In genomic region chr7:135714534-135715009, GRCh38 we compare ENCODE assay signal across 12 cellular contexts. TPM values are rescaled to one million over a fixed set of nuclear protein-coding genes. Genes with fewer than 3 reads are reported as not detected.
A peak's percentile ranks its signal among the peaks of the same experiment; 100 is the strongest.
DNase-seq lines count a peak whose midpoint lies in the region; ATAC-seq, FAIRE-seq and TF ChIP-seq lines count a peak whose summit lies in the region.
"Had no signal": no experiment of that assay in that cellular context is flagged by ENCODE, and none has a peak within 500 bp of the region (broad histone marks: within the 10 kb centered on the region; RNA-seq: fewer than 3 reads in every experiment).

No MANE protein-coding gene starts in this region.

- no peak overlapping the region for H3K4me3 ChIP-seq in A549
- no peak overlapping the region for H3K4me3 ChIP-seq in HEK293 (ENCODE audit: low read depth, low read length)

- no peak for TF ChIP-seq RAD21 in A549 (conservative IDR thresholded peaks at IDR 0.05 in 1 of 2, IDR thresholded peaks at IDR 0.05 in 1 of 2)

- H3K4me2 ChIP-seq in A549: peak overlapping the region; percentile 70

- no peak overlapping the region for H3K27ac Mint-ChIP-seq in T-helper 2 cell treated with Interferon-gamma antibody and Interleukin-4, amounts not matched to agents 5 μg/mL and 100 μg/mL, for 36 hours
- H3K27ac Mint-ChIP-seq: activated CD8-positive, alpha-beta T cell treated with anti-CD3 and anti-CD28 coated beads for 36 hours had no signal

- H3K27ac ChIP-seq in A549 (peak overlapping the region in 1 of 2 experiments; percentile 66; a peak in 3 of 6 replicates), HEK293 (ENCODE audit: extremely low read depth, low read depth, low read length) (no peak overlapping the region; the same call in 1 of the 2 replicates)

- TF ChIP-seq CTCF in A549 (IDR thresholded peaks at IDR 0.05) (no peak), HEK293 (tag by site-specific recombination; IDR thresholded peaks at IDR 0.05) (no peak)

- no peak for TF ChIP-seq POLR2A in A549 (IDR thresholded peaks at IDR 0.05; ENCODE audit: low read length)

- no peaks in the 10 kb centered on the region for H3K9me3 Mint-ChIP-seq in T-helper 2 cell treated with Interferon-gamma antibody and Interleukin-4, amounts not matched to agents 5 μg/mL and 100 μg/mL, for 36 hours
- H3K9me3 Mint-ChIP-seq: activated CD8-positive, alpha-beta T cell treated with anti-CD3 and anti-CD28 coated beads for 36 hours had no signal

- no peaks in the 10 kb centered on the region for H3K36me3 Mint-ChIP-seq in T-helper 2 cell treated with Interferon-gamma antibody and Interleukin-4, amounts not matched to agents 5 μg/mL and 100 μg/mL, for 36 hours (ENCODE audit: low read depth)

- no peak overlapping the region for H3K4me3 Mint-ChIP-seq in T-helper 2 cell treated with Interferon-gamma antibody and Interleukin-4, amounts not matched to agents 5 μg/mL and 100 μg/mL, for 36 hours
- H3K4me3 Mint-ChIP-seq: activated CD8-positive, alpha-beta T cell treated with anti-CD3 and anti-CD28 coated beads for 36 hours had no signal

- H3K4me1 Mint-ChIP-seq in T-helper 2 cell treated with Interferon-gamma antibody and Interleukin-4, amounts not matched to agents 5 μg/mL and 100 μg/mL, for 36 hours (ENCODE audit: low read depth): no peaks in the 10 kb centered on the region

- no peak for FAIRE-seq in A549 (lab: Jason Lieb, UNC)

- 20% methylated on average over 19 of the region's 20 CpGs for WGBS in A549 (ENCODE audit: missing lambda C conversion rate)

- POLR2A ChIA-PET in A549 (lab: Yijun Ruan, JAX) (interaction anchor here (0.7 kb wide), 1 partner anchor 52 kb away, joined by 5 read pairs; the partner anchor contains the start of gene STMP1), HEK293 (lab: Yijun Ruan, JAX) (no interaction called here)

- peaks cover 27% of the 10 kb centered on the region for H3K4me1 ChIP-seq in A549
- H3K4me1 ChIP-seq in HEK293 (ENCODE audit: control insufficient read depth, insufficient read depth, low read length): peaks cover 10% of the 10 kb centered on the region

- TF ChIP-seq EP300 in A549 (IDR thresholded peaks at IDR 0.05): no peak

- peaks cover 0 to 22% of the 10 kb centered on the region in 2 experiments; a peak in 1 of 3 replicates for H3K36me3 ChIP-seq in HEK293 (ENCODE audit: control insufficient read depth in 2 of 2, insufficient read depth in 1 of 2, low read length in 2 of 2)

- H3K27me3 Mint-ChIP-seq in T-helper 2 cell treated with Interferon-gamma antibody and Interleukin-4, amounts not matched to agents 5 μg/mL and 100 μg/mL, for 36 hours (ENCODE audit: low read depth): peaks cover 2% of the 10 kb centered on the region

- DNase-seq in A549 (ENCODE audit: low read depth in 1 of 2, low spot score in 1 of 2): peak; percentile 33 to 63
- DNase-seq in amniotic stem cell (lab: John Stamatoyannopoulos, UW): peak; percentile 65
- peak; percentile 63 for DNase-seq in hepatic stellate cell (ENCODE audit: low spot score)
- DNase-seq in NCI-H1930 (lab: John Stamatoyannopoulos, UW): no peak
- DNase-seq in midbrain (lab: John Stamatoyannopoulos, UW): no peak
- no peak for DNase-seq in T-helper 2 cell treated with Interferon-gamma antibody and Interleukin-4, amounts not matched to agents 5 μg/mL and 100 μg/mL, for 36 hours (ENCODE audit: low spot score)
- DNase-seq: activated CD8-positive, alpha-beta T cell treated with anti-CD3 and anti-CD28 coated beads for 36 hours; cortex of kidney; left colon; stimulated activated naive CD4-positive, alpha-beta T cell had no signal

- CTCF ChIA-PET in A549 (lab: Yijun Ruan, JAX) (interaction anchor here (0.8 to 1.7 kb wide), 3 partner anchors 17 to 53 kb away, joined by 3 to 4 read pairs (median 3); no protein-coding TSS in a partner anchor), HEK293 (lab: Yijun Ruan, JAX) (interaction anchor here (0.5 to 5.0 kb wide), 3 partner anchors 10 to 385 kb away, joined by 4 to 58 read pairs (median 9); no protein-coding TSS in a partner anchor)

- ATAC-seq in A549 (peak; percentile 84 to 87), HG03469 (IDR thresholded peaks at IDR 0.05; ENCODE audit: unreplicated experiment) (no peak)
- ATAC-seq: activated CD8-positive, alpha-beta T cell treated with anti-CD3 and anti-CD28 coated beads for 36 hours; left colon had no signal

- H3K9me3 ChIP-seq in A549 (no peaks in the 10 kb centered on the region), HEK293 (ENCODE audit: control insufficient read depth, insufficient read depth, low read depth, low read length) (no peaks in the 10 kb centered on the region)

TF ChIP-seq in A549, 52 proteins besides CTCF, POLR2A, EP300 and RAD21 (continues in another document):
- TF ChIP-seq FOXS1 (CRISPR knock-in tag; IDR thresholded peaks at IDR 0.05) (no peak), NR3C1 (IDR thresholded peaks at IDR 0.05) (no peak), NFE2L2 (conservative IDR thresholded peaks at IDR 0.05; ENCODE audit: low read length) (no peak), EHF (CRISPR knock-in tag; IDR thresholded peaks at IDR 0.05) (no peak), JUN (IDR thresholded peaks at IDR 0.05) (no peak), PHF8 (IDR thresholded peaks at IDR 0.05; ENCODE audit: borderline replicate concordance, low read depth) (no peak), HMGXB4 (CRISPR knock-in tag; IDR thresholded peaks at IDR 0.05; ENCODE audit: borderline replicate concordance) (no peak)
- TF ChIP-seq, protein P1, sequence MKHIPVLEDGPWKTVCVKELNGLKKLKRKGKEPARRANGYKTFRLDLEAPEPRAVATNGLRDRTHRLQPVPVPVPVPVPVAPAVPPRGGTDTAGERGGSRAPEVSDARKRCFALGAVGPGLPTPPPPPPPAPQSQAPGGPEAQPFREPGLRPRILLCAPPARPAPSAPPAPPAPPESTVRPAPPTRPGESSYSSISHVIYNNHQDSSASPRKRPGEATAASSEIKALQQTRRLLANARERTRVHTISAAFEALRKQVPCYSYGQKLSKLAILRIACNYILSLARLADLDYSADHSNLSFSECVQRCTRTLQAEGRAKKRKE (CRISPR knock-in tag; IDR thresholded peaks at IDR 0.05; ENCODE audit: low read depth): no peak

TF ChIP-seq in HEK293, 187 proteins besides CTCF, POLR2A, EP300 and RAD21 (continues in another document):
- TF ChIP-seq EGR2 (tag by site-specific recombination; IDR thresholded peaks at IDR 0.05; ENCODE audit: low read depth) (no peak), PRDM1 (tag by site-specific recombination; IDR thresholded peaks at IDR 0.05) (peak; percentile 90), ZNF558 (tag by site-specific recombination; IDR thresholded peaks at IDR 0.05) (no peak), SALL2 (tag by site-specific recombination; IDR thresholded peaks at IDR 0.05; ENCODE audit: borderline replicate concordance) (no peak), SCRT2 (tag by site-specific recombination; IDR thresholded peaks at IDR 0.05) (no peak), GLI4 (tag by site-specific recombination; IDR thresholded peaks at IDR 0.05) (no peak), ZNF155 (tag by site-specific recombination; IDR thresholded peaks at IDR 0.05) (no peak), ZNF76 (tag by site-specific recombination; IDR thresholded peaks at IDR 0.05; ENCODE audit: borderline replicate concordance, low read depth) (no peak), ZFP3 (tag by site-specific recombination; IDR thresholded peaks at IDR 0.05; ENCODE audit: low read depth) (no peak), ZNF529 (tag by site-specific recombination; IDR thresholded peaks at IDR 0.05; ENCODE audit: insufficient replicate concordance) (no peak)
- TF ChIP-seq, protein P2, sequence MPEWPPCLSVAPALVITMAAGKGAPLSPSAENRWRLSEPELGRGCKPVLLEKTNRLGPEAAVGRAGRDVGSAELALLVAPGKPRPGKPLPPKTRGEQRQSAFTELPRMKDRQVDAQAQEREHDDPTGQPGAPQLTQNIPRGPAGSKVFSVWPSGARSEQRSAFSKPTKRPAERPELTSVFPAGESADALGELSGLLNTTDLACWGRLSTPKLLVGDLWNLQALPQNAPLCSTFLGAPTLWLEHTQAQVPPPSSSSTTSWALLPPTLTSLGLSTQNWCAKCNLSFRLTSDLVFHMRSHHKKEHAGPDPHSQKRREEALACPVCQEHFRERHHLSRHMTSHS (tag by site-specific recombination; IDR thresholded peaks at IDR 0.05): no peak

RNA-seq across cellular contexts. Expression of gene SLC13A4, which starts 13.4 kb away (rescaled TPM):
- not detected in 2 replicates for polyA plus RNA-seq in A549 (2011; rRNA removed)
- not detected in 2 replicates for polyA plus RNA-seq in A549 (2012; cell fraction: cytosol; rRNA removed)
- not detected in 2 replicates for polyA plus RNA-seq in A549 (2012; cell fraction: nucleus; rRNA removed)
- not detected in 3 replicates for polyA plus RNA-seq in A549 (2017; fragmentation: RNase III; extraction: RNeasy Plus Mini Kit Qiagen cat#74134 plus additional on column Dnase treatment)
- polyA minus RNA-seq in A549 (2011; rRNA and poly(A)+ RNA removed): not detected in 2 replicates

RNA-seq across cellular contexts. Expression of gene FAM180A, which starts 34.0 kb away (rescaled TPM):
- polyA plus RNA-seq in A549 (2011; rRNA removed) (not detected in 2 replicates), A549 (2017; fragmentation: RNase III; extraction: RNeasy Plus Mini Kit Qiagen cat#74134 plus additional on column Dnase treatment) (not detected in 3 replicates)
- polyA plus RNA-seq in A549 (2012; cell fraction: cytosol; rRNA removed): not detected in 2 replicates
- polyA plus RNA-seq in A549 (2012; cell fraction: nucleus; rRNA removed): not detected in 2 replicates
- polyA minus RNA-seq in A549 (2011; rRNA and poly(A)+ RNA removed): not detected in 2 replicates

RNA-seq across cellular contexts. Expression of gene STMP1, which starts 52.3 kb away (rescaled TPM):
- polyA plus RNA-seq in A549 (2011; rRNA removed) (30.1 and 35.5 TPM in 2 replicates), A549 (2017; fragmentation: RNase III; extraction: RNeasy Plus Mini Kit Qiagen cat#74134 plus additional on column Dnase treatment) (25.2 to 33.0 TPM (median 32.1 TPM) in 3 replicates)
- 12.3 TPM in 2 replicates for polyA plus RNA-seq in A549 (2012; cell fraction: cytosol; rRNA removed)
- polyA plus RNA-seq in A549 (2012; cell fraction: nucleus; rRNA removed): 2.6 and 5.4 TPM in 2 replicates
- 7.2 and 7.6 TPM in 2 replicates for polyA minus RNA-seq in A549 (2011; rRNA and poly(A)+ RNA removed)

Comparison
In these comparisons a context has a peak if more than half of its experiments do, and no peak if none do; other contexts are left out.
1. DNase-seq: peak in A549 (2 of 2), amniotic stem cell (single experiment) and hepatic stellate cell (single experiment); none in NCI-H1930 (0 of 2), midbrain (single experiment) and T-helper 2 cell treated with Interferon-gamma antibody and Interleukin-4, amounts not matched to agents 5 μg/mL and 100 μg/mL, for 36 hours (single experiment).